ENCODE assay signal across 26 cellular contexts in genomic region chr16:80147021-80147680, GRCh38.
DNase-seq lines count a peak whose midpoint lies in the region; ATAC-seq lines count a peak whose summit lies in the region.
"Had no signal": no experiment of that assay in that cellular context is flagged by ENCODE, and none has a peak within 500 bp of the region (broad histone marks: within the 10 kb centered on the region; RNA-seq: fewer than 3 reads in every experiment).

No MANE protein-coding gene starts in this region.

- no peaks in the 10 kb centered on the region for H3K9me3 ChIP-seq in adipocyte (ENCODE audit: control insufficient read depth, low read length)

- H3K27ac ChIP-seq in substantia nigra (ENCODE audit: low read depth, low read length, poor library complexity, severe bottlenecking) = no peak overlapping the region
- H3K27ac ChIP-seq: 22Rv1, BLaER1, left ventricle myocardium inferior, neural progenitor cell had no signal

- H3K27me3 ChIP-seq in adipocyte (replicated peaks; ENCODE audit: control insufficient read depth, insufficient read depth, low read length) = no peaks in the 10 kb centered on the region
- H3K27me3 ChIP-seq: BLaER1, neural progenitor cell had no signal

- DNase-seq in NCI-H510A treated with DMSO at 0.1 percent for 48 hours (lab: John Stamatoyannopoulos, UW) (peak; percentile 18), NCI-H510A (lab: John Stamatoyannopoulos, UW) (no peak), adipocyte (ENCODE audit: low read depth) (no peak), kidney tubule cell (ENCODE audit: low spot score) (peak; percentile 23), substantia nigra (lab: John Stamatoyannopoulos, UW) (no peak)
- DNase-seq: activated naive CD4-positive, alpha-beta T cell treated with anti-CD3 and anti-CD28 coated beads, Interleukin-2, amount 10 ng/mL, durations not matched to agents 7 days and 5 days; activated T-cell treated with anti-CD3 and anti-CD28 coated beads, Interleukin-2, amount 50 U/mL, for 48 hours; aorta; Calu3; effector CD8-positive, alpha-beta T cell; KG1; left ventricle myocardium inferior; midbrain; MV-4-11; NCI-H2029 treated with DMSO at 0.1 percent for 48 hours; Right ventricle myocardium superior; stimulated activated CD4-positive, alpha-beta T cell treated with anti-CD3 and anti-CD28 coated beads, Interleukin-4, amount 100 ng/mL, for 1 hour; trophoblast cell had no signal

- H3K36me3 ChIP-seq in adipocyte (ENCODE audit: control insufficient read depth, insufficient read depth, low read length, severe bottlenecking) = no peaks in the 10 kb centered on the region
- H3K36me3 ChIP-seq: BLaER1, left ventricle myocardium inferior, neural progenitor cell had no signal

- ATAC-seq in GM18907 (IDR thresholded peaks at IDR 0.05; ENCODE audit: unreplicated experiment) (no peak), GM19395 (IDR thresholded peaks at IDR 0.05; ENCODE audit: unreplicated experiment) (no peak), GM21528 (IDR thresholded peaks at IDR 0.05; ENCODE audit: low FRiP score, unreplicated experiment) (no peak)
- ATAC-seq: GM23338 had no signal

- no peak overlapping the region for H3K9ac ChIP-seq in adipocyte (ENCODE audit: low read length)
- H3K9ac ChIP-seq: BLaER1, neural progenitor cell had no signal

- peak overlapping the region; percentile 2 for H3K4me3 ChIP-seq in adipocyte (ENCODE audit: low read length)
- H3K4me3 ChIP-seq: BLaER1, GM23338, left ventricle myocardium inferior, neural progenitor cell, smooth muscle cell had no signal

- H3K4me1 ChIP-seq in adipocyte (ENCODE audit: control insufficient read depth, insufficient read depth, low read length) = peaks cover 26% of the 10 kb centered on the region
- H3K4me1 ChIP-seq: BLaER1 had no signal

Comparison
In these comparisons a context has a peak if more than half of its experiments do, and no peak if none do; other contexts are left out.
1. DNase-seq: peak in NCI-H510A treated with DMSO at 0.1 percent for 48 hours (single experiment) and kidney tubule cell (single experiment); none in NCI-H510A (single experiment), adipocyte (single experiment) and substantia nigra (0 of 49).